In the genomic region with DNA sequence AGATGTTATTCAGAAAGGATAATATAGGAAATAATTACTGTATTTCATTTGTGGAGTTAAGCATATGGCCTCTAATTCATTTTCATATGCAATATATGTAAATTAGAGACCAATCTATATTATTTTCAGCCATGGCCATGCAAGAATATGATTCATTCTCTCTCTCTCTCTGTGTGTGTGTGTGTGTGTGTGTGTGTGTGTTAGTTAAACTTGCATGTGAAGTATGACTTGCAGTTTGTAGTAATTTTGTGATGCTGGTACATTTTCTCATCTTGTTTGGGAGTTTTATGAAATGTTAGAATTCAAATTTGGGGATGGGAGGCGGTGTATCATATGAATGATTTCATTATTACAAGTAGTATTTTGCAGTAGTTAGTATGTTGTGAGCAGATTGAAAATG, we compare ENCODE assay signal across 1 cellular context.
TF ChIP-seq lines count a peak whose summit lies in the region.

No MANE protein-coding gene starts in this region.

TF ChIP-seq in K562, 482 proteins besides CTCF, POLR2A, EP300 and RAD21 (continued from another document and continues in another):
- TF ChIP-seq, protein P1, sequence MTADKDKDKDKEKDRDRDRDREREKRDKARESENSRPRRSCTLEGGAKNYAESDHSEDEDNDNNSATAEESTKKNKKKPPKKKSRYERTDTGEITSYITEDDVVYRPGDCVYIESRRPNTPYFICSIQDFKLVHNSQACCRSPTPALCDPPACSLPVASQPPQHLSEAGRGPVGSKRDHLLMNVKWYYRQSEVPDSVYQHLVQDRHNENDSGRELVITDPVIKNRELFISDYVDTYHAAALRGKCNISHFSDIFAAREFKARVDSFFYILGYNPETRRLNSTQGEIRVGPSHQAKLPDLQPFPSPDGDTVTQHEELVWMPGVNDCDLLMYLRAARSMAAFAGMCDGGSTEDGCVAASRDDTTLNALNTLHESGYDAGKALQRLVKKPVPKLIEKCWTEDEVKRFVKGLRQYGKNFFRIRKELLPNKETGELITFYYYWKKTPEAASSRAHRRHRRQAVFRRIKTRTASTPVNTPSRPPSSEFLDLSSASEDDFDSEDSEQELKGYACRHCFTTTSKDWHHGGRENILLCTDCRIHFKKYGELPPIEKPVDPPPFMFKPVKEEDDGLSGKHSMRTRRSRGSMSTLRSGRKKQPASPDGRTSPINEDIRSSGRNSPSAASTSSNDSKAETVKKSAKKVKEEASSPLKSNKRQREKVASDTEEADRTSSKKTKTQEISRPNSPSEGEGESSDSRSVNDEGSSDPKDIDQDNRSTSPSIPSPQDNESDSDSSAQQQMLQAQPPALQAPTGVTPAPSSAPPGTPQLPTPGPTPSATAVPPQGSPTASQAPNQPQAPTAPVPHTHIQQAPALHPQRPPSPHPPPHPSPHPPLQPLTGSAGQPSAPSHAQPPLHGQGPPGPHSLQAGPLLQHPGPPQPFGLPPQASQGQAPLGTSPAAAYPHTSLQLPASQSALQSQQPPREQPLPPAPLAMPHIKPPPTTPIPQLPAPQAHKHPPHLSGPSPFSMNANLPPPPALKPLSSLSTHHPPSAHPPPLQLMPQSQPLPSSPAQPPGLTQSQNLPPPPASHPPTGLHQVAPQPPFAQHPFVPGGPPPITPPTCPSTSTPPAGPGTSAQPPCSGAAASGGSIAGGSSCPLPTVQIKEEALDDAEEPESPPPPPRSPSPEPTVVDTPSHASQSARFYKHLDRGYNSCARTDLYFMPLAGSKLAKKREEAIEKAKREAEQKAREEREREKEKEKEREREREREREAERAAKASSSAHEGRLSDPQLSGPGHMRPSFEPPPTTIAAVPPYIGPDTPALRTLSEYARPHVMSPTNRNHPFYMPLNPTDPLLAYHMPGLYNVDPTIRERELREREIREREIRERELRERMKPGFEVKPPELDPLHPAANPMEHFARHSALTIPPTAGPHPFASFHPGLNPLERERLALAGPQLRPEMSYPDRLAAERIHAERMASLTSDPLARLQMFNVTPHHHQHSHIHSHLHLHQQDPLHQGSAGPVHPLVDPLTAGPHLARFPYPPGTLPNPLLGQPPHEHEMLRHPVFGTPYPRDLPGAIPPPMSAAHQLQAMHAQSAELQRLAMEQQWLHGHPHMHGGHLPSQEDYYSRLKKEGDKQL (CRISPR knock-in tag; IDR thresholded peaks at IDR 0.05; ENCODE audit: borderline replicate concordance), result no peak
- no peak for TF ChIP-seq BCOR (IDR thresholded peaks at IDR 0.05)
- no peak for TF ChIP-seq LCOR (CRISPR knock-in tag; IDR thresholded peaks at IDR 0.05)
- no peak for TF ChIP-seq ZNF354B (CRISPR knock-in tag; IDR thresholded peaks at IDR 0.05)
- TF ChIP-seq ZNF217 (CRISPR knock-in tag; IDR thresholded peaks at IDR 0.05), result no peak
- no peak for TF ChIP-seq SP1 (CRISPR knock-in tag; IDR thresholded peaks at IDR 0.05)
- TF ChIP-seq TAL1 (IDR thresholded peaks at IDR 0.05), result no peak
- no peak for TF ChIP-seq SMARCA5 (IDR thresholded peaks at IDR 0.05)
- 0 out of 2 replicates have a peak, but pooled peaks have one; percentile 32 for TF ChIP-seq NCOR1 (IDR thresholded peaks at IDR 0.05)
- peak; percentile 92 for TF ChIP-seq C11orf30 (IDR thresholded peaks at IDR 0.05; ENCODE audit: low read depth)
- TF ChIP-seq KDM2B (CRISPR knock-in tag; IDR thresholded peaks at IDR 0.05), result no peak
- TF ChIP-seq PRMT5 (CRISPR knock-in tag; IDR thresholded peaks at IDR 0.05), result no peak
- TF ChIP-seq, protein P2, sequence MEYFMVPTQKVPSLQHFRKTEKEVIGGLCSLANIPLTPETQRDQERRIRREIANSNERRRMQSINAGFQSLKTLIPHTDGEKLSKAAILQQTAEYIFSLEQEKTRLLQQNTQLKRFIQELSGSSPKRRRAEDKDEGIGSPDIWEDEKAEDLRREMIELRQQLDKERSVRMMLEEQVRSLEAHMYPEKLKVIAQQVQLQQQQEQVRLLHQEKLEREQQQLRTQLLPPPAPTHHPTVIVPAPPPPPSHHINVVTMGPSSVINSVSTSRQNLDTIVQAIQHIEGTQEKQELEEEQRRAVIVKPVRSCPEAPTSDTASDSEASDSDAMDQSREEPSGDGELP (CRISPR knock-in tag; IDR thresholded peaks at IDR 0.05; ENCODE audit: borderline replicate concordance), result no peak
- peak; percentile 78 for TF ChIP-seq SMARCE1 (IDR thresholded peaks at IDR 0.05)
- TF ChIP-seq, protein P3, sequence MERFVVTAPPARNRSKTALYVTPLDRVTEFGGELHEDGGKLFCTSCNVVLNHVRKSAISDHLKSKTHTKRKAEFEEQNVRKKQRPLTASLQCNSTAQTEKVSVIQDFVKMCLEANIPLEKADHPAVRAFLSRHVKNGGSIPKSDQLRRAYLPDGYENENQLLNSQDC (CRISPR knock-in tag; IDR thresholded peaks at IDR 0.05), result no peak
- TF ChIP-seq TGIF2 (CRISPR knock-in tag; IDR thresholded peaks at IDR 0.05), result no peak
- TF ChIP-seq, protein P4, sequence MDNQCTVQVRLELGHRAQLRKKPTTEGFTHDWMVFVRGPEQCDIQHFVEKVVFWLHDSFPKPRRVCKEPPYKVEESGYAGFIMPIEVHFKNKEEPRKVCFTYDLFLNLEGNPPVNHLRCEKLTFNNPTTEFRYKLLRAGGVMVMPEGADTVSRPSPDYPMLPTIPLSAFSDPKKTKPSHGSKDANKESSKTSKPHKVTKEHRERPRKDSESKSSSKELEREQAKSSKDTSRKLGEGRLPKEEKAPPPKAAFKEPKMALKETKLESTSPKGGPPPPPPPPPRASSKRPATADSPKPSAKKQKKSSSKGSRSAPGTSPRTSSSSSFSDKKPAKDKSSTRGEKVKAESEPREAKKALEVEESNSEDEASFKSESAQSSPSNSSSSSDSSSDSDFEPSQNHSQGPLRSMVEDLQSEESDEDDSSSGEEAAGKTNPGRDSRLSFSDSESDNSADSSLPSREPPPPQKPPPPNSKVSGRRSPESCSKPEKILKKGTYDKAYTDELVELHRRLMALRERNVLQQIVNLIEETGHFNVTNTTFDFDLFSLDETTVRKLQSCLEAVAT (IDR thresholded peaks at IDR 0.05), result peak in 1 of 2 experiments; percentile 30; a peak in 1 of 4 replicates
- TF ChIP-seq, protein P5, sequence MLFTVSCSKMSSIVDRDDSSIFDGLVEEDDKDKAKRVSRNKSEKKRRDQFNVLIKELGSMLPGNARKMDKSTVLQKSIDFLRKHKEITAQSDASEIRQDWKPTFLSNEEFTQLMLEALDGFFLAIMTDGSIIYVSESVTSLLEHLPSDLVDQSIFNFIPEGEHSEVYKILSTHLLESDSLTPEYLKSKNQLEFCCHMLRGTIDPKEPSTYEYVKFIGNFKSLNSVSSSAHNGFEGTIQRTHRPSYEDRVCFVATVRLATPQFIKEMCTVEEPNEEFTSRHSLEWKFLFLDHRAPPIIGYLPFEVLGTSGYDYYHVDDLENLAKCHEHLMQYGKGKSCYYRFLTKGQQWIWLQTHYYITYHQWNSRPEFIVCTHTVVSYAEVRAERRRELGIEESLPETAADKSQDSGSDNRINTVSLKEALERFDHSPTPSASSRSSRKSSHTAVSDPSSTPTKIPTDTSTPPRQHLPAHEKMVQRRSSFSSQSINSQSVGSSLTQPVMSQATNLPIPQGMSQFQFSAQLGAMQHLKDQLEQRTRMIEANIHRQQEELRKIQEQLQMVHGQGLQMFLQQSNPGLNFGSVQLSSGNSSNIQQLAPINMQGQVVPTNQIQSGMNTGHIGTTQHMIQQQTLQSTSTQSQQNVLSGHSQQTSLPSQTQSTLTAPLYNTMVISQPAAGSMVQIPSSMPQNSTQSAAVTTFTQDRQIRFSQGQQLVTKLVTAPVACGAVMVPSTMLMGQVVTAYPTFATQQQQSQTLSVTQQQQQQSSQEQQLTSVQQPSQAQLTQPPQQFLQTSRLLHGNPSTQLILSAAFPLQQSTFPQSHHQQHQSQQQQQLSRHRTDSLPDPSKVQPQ (CRISPR knock-in tag; IDR thresholded peaks at IDR 0.05; ENCODE audit: borderline replicate concordance), result no peak
- no peak for TF ChIP-seq RBBP5 (IDR thresholded peaks at IDR 0.05; ENCODE audit: borderline replicate concordance, insufficient read depth, low read length, poor library complexity, severe bottlenecking)
- TF ChIP-seq, protein P6, sequence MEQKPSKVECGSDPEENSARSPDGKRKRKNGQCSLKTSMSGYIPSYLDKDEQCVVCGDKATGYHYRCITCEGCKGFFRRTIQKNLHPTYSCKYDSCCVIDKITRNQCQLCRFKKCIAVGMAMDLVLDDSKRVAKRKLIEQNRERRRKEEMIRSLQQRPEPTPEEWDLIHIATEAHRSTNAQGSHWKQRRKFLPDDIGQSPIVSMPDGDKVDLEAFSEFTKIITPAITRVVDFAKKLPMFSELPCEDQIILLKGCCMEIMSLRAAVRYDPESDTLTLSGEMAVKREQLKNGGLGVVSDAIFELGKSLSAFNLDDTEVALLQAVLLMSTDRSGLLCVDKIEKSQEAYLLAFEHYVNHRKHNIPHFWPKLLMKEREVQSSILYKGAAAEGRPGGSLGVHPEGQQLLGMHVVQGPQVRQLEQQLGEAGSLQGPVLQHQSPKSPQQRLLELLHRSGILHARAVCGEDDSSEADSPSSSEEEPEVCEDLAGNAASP (IDR thresholded peaks at IDR 0.05), result no peak
- TF ChIP-seq CCNT2 (IDR thresholded peaks at IDR 0.05; ENCODE audit: borderline replicate concordance, extremely low read depth, insufficient read length, low read depth, low read length), result no peak
- peak; percentile 87 for TF ChIP-seq DPF2 (IDR thresholded peaks at IDR 0.05)
- TF ChIP-seq ARID1B (IDR thresholded peaks at IDR 0.05), result peak; percentile 78
- TF ChIP-seq ARNT (IDR thresholded peaks at IDR 0.05), result 0 out of 4 replicates have a peak, but pooled peaks of 1 of the 2 experiments have one; percentile 58
- TF ChIP-seq SMARCC2 (IDR thresholded peaks at IDR 0.05; ENCODE audit: low read depth), result 0 out of 2 replicates have a peak, but pooled peaks have one; percentile 49
- TF ChIP-seq FOXP1 (CRISPR knock-in tag; IDR thresholded peaks at IDR 0.05), result no peak
- TF ChIP-seq PYGO2 (tag; IDR thresholded peaks at IDR 0.05), result no peak
- TF ChIP-seq SLC30A9 (CRISPR knock-in tag; IDR thresholded peaks at IDR 0.05), result no peak
- TF ChIP-seq, protein P7, sequence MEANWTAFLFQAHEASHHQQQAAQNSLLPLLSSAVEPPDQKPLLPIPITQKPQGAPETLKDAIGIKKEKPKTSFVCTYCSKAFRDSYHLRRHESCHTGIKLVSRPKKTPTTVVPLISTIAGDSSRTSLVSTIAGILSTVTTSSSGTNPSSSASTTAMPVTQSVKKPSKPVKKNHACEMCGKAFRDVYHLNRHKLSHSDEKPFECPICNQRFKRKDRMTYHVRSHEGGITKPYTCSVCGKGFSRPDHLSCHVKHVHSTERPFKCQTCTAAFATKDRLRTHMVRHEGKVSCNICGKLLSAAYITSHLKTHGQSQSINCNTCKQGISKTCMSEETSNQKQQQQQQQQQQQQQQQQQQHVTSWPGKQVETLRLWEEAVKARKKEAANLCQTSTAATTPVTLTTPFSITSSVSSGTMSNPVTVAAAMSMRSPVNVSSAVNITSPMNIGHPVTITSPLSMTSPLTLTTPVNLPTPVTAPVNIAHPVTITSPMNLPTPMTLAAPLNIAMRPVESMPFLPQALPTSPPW (CRISPR knock-in tag; IDR thresholded peaks at IDR 0.05), result no peak
- TF ChIP-seq, protein P8, sequence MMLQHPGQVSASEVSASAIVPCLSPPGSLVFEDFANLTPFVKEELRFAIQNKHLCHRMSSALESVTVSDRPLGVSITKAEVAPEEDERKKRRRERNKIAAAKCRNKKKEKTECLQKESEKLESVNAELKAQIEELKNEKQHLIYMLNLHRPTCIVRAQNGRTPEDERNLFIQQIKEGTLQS (IDR thresholded peaks at IDR 0.05), result peak; percentile 66
- TF ChIP-seq, protein P8 (CRISPR knock-in tag; conservative IDR thresholded peaks at IDR 0.05), result no peak
- TF ChIP-seq ZNF165 (CRISPR knock-in tag; IDR thresholded peaks at IDR 0.05; ENCODE audit: borderline replicate concordance), result no peak
- TF ChIP-seq TCFL5 (CRISPR knock-in tag; conservative IDR thresholded peaks at IDR 0.05), result no peak
- TF ChIP-seq, protein P9, sequence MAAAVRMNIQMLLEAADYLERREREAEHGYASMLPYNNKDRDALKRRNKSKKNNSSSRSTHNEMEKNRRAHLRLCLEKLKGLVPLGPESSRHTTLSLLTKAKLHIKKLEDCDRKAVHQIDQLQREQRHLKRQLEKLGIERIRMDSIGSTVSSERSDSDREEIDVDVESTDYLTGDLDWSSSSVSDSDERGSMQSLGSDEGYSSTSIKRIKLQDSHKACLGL (CRISPR knock-in tag; IDR thresholded peaks at IDR 0.05; ENCODE audit: borderline replicate concordance, poor library complexity, severe bottlenecking), result no peak
- TF ChIP-seq HCFC1 (IDR thresholded peaks at IDR 0.05; ENCODE audit: low read depth, low read length), result no peak
- no peak for TF ChIP-seq RBM39 (optimal IDR thresholded peaks at IDR 0.05; ENCODE audit: low read depth, low read length)
- TF ChIP-seq TEAD4 (IDR thresholded peaks at IDR 0.05; ENCODE audit: low read length), result no peak
- no peak for TF ChIP-seq TEAD4 (CRISPR knock-in tag; IDR thresholded peaks at IDR 0.05; ENCODE audit: borderline replicate concordance)
- no peak for TF ChIP-seq CEBPG (CRISPR knock-in tag; IDR thresholded peaks at IDR 0.05)
- no peak for TF ChIP-seq CEBPG (tag; conservative IDR thresholded peaks at IDR 0.05 in 1 of 2, IDR thresholded peaks at IDR 0.05 in 1 of 2)
- peak; percentile 80 for TF ChIP-seq SMARCA4 (IDR thresholded peaks at IDR 0.05)
- no peak for TF ChIP-seq PTRF (tag; IDR thresholded peaks at IDR 0.05)
- TF ChIP-seq RBM22 (IDR thresholded peaks at IDR 0.05; ENCODE audit: low read depth, low read length, poor library complexity, severe bottlenecking), result no peak
- no peak for TF ChIP-seq CC2D1A (IDR thresholded peaks at IDR 0.05)
- TF ChIP-seq BRCA1 (IDR thresholded peaks at IDR 0.05), result no peak
- no peak for TF ChIP-seq BRCA1 (CRISPR knock-in tag; IDR thresholded peaks at IDR 0.05)
- TF ChIP-seq, protein P10, sequence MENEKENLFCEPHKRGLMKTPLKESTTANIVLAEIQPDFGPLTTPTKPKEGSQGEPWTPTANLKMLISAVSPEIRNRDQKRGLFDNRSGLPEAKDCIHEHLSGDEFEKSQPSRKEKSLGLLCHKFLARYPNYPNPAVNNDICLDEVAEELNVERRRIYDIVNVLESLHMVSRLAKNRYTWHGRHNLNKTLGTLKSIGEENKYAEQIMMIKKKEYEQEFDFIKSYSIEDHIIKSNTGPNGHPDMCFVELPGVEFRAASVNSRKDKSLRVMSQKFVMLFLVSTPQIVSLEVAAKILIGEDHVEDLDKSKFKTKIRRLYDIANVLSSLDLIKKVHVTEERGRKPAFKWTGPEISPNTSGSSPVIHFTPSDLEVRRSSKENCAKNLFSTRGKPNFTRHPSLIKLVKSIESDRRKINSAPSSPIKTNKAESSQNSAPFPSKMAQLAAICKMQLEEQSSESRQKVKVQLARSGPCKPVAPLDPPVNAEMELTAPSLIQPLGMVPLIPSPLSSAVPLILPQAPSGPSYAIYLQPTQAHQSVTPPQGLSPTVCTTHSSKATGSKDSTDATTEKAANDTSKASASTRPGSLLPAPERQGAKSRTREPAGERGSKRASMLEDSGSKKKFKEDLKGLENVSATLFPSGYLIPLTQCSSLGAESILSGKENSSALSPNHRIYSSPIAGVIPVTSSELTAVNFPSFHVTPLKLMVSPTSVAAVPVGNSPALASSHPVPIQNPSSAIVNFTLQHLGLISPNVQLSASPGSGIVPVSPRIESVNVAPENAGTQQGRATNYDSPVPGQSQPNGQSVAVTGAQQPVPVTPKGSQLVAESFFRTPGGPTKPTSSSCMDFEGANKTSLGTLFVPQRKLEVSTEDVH (IDR thresholded peaks at IDR 0.05; ENCODE audit: low read depth, partially characterized antibody), result no peak
- TF ChIP-seq NONO (IDR thresholded peaks at IDR 0.05; ENCODE audit: low read depth in 2 of 2, low read length in 1 of 2), result no peak
- 0 out of 2 replicates have a peak, but pooled peaks have one; percentile 20 for TF ChIP-seq ELF4 (CRISPR knock-in tag; IDR thresholded peaks at IDR 0.05)
- TF ChIP-seq GABPA (tag; conservative IDR thresholded peaks at IDR 0.05; ENCODE audit: low read depth), result no peak
- peak in 1 of 2 experiments; percentile 55; a peak in 1 of 4 replicates for TF ChIP-seq HDAC1 (IDR thresholded peaks at IDR 0.05)
- no peak for TF ChIP-seq MAFK (IDR thresholded peaks at IDR 0.05; ENCODE audit: low read length)
